ENCODE assay signal across 19 cellular contexts in genomic region chr1:90336552-90337324, GRCh38.
"Had no signal": no experiment of that assay in that cellular context is flagged by ENCODE, and none has a peak within 500 bp of the region (broad histone marks: within the 10 kb centered on the region; RNA-seq: fewer than 3 reads in every experiment).

No MANE protein-coding gene starts in this region.

- H3K27ac Mint-ChIP-seq: effector memory CD8-positive, alpha-beta T cell; nephron progenitor cell; stimulated activated memory B cell treated with anti-CD40 and anti-IgM and Interleukin-4, amounts not matched to agents 10 μg/mL and 1 μg/mL and 100 μg/mL, for 72 hours; stimulated activated naive CD8-positive, alpha-beta T cell treated with anti-CD3 and anti-CD28 coated beads, Interleukin-15, Interleukin-2, amounts not matched to agents 100 ng/mL and 50 ng/mL, for 24 hours had no signal

- H3K9me3 ChIP-seq: neutrophil, spleen, tibial artery, upper lobe of left lung, uterus had no signal

- ATAC-seq: effector memory CD8-positive, alpha-beta T cell; foreskin keratinocyte; left colon; left ventricle myocardium superior; sciatic nerve had no signal

- H3K27me3 ChIP-seq: neutrophil, spleen, tibial artery, upper lobe of left lung, uterus had no signal

- H3K27me3 Mint-ChIP-seq: effector memory CD8-positive, alpha-beta T cell; stimulated activated memory B cell treated with anti-CD40 and anti-IgM and Interleukin-4, amounts not matched to agents 10 μg/mL and 1 μg/mL and 100 μg/mL, for 72 hours; stimulated activated naive CD8-positive, alpha-beta T cell treated with anti-CD3 and anti-CD28 coated beads, Interleukin-15, Interleukin-2, amounts not matched to agents 100 ng/mL and 50 ng/mL, for 24 hours had no signal

- H3K9me3 Mint-ChIP-seq: effector memory CD8-positive, alpha-beta T cell; nephron progenitor cell; stimulated activated naive CD8-positive, alpha-beta T cell treated with anti-CD3 and anti-CD28 coated beads, Interleukin-15, Interleukin-2, amounts not matched to agents 100 ng/mL and 50 ng/mL, for 24 hours had no signal

- H3K4me3 ChIP-seq: lung, spleen, tibial artery, upper lobe of left lung, uterus had no signal

- H3K36me3 Mint-ChIP-seq: naive B cell; stimulated activated memory B cell treated with anti-CD40 and anti-IgM and Interleukin-4, amounts not matched to agents 10 μg/mL and 1 μg/mL and 100 μg/mL, for 72 hours had no signal

- H3K4me3 Mint-ChIP-seq: effector memory CD8-positive, alpha-beta T cell; naive B cell; nephron progenitor cell; stimulated activated memory B cell treated with anti-CD40 and anti-IgM and Interleukin-4, amounts not matched to agents 10 μg/mL and 1 μg/mL and 100 μg/mL, for 72 hours; stimulated activated naive CD8-positive, alpha-beta T cell treated with anti-CD3 and anti-CD28 coated beads, Interleukin-15, Interleukin-2, amounts not matched to agents 100 ng/mL and 50 ng/mL, for 24 hours had no signal

- H3K4me1 ChIP-seq: foreskin keratinocyte, spleen, tibial artery, upper lobe of left lung, uterus had no signal

- H3K36me3 ChIP-seq: neutrophil, spleen, tibial artery, upper lobe of left lung, uterus had no signal

- H3K4me1 Mint-ChIP-seq: stimulated activated memory B cell treated with anti-CD40 and anti-IgM and Interleukin-4, amounts not matched to agents 10 μg/mL and 1 μg/mL and 100 μg/mL, for 72 hours had no signal

- DNase-seq: effector memory CD8-positive, alpha-beta T cell; foreskin keratinocyte; left colon; left ventricle myocardium superior; mesenchymal stem cell; naive B cell; nephron progenitor cell; spleen; stimulated activated CD4-positive, alpha-beta T cell treated with anti-CD3 and anti-CD28 coated beads, Interleukin-15, amount 100 ng/mL, for 24 hours; stimulated activated CD4-positive, alpha-beta T cell treated with anti-CD3 and anti-CD28 coated beads, Interleukin-1b, Interleukin-23, amount 100 ng/mL, for 48 hours; stimulated activated CD4-positive, alpha-beta T cell treated with anti-CD3 and anti-CD28 coated beads, Interleukin-4, amount 100 ng/mL, for 24 hours; tibial artery; upper lobe of left lung; uterus had no signal

- H3K27ac ChIP-seq: foreskin keratinocyte, neutrophil, spleen, tibial artery, upper lobe of left lung, uterus had no signal
